8 cellular contexts compared by ENCODE assay signal in the genomic region with DNA sequence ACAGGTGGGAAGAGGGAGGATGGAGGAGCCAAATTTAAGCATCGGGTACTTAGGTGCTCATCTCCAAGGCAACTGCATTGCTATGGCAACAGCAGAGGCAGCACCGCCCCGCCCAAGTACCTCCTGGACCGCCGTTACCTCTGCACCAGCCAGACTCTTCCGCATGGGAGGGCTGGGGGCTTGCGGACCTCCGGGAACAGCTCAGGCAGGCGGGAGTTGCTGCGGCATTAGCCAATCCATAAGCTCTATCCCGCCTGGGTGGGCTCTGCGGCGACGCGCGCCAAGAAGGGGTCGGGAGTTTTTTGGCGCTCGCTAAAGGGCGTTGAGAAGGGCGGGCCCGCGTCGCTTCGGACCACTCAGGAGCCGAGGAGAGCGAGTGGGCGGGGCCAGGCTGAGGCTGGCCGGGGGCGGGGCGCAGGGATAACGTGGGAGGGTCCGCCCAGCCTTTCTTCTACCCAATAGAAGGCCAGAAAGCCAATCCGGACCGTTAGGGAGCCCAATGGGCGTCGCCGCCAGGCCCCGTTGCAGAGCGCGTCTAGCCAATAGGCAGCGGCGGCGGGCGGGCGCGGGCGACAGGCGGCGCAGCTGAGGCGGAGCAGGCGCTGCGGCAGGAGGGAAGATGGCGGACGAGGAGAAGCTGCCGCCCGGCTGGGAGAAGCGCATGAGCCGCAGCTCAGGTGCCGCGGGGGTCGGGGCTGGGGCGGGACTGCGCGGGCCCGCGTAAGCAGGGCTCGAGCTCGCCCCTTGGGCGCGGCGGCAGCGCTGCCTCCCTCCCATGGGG. TPM values are rescaled to one million over a fixed set of nuclear protein-coding genes. Genes with fewer than 3 reads are reported as not detected.
DNase-seq lines count a peak whose midpoint lies in the region; ATAC-seq and TF ChIP-seq lines count a peak whose summit lies in the region.

A gene (plus strand): TSS at position 593 of the 781 bp plus-strand sequence. CDS start 27 bp downstream, at position 620.

- H3K9me3 ChIP-seq in right atrium auricular region (no peaks in the 10 kb centered on the region), uterus (no peaks in the 10 kb centered on the region)

- H3K27ac ChIP-seq in right atrium auricular region (peak within 1 kb of the TSS; percentile 66 to 82), uterus (peak within 1 kb of the TSS; percentile 51 to 81)

- TF ChIP-seq CTCF in right atrium auricular region (IDR thresholded peaks at IDR 0.05): peak; percentile 51 to 75
- TF ChIP-seq CTCF in uterus (IDR thresholded peaks at IDR 0.05): peak; percentile 42 to 88 (median 80)

- intact Hi-C loops in T-helper 2 cell treated with Interferon-gamma antibody and Interleukin-4, amounts not matched to agents 100 ng/mL and 5 ng/mL, for 36 hours (cut with micrococcal nuclease): loop anchor here (1.0 kb wide), 3 partner anchors 8 to 44 kb away; a partner anchor contains a TSS
- intact Hi-C loops in uterus (cut with DNase I; ENCODE audit: low total_unique reads): no loop called here

- H3K27me3 ChIP-seq in right atrium auricular region: no peaks in the 10 kb centered on the region
- no peaks in the 10 kb centered on the region for H3K27me3 ChIP-seq in uterus

- ATAC-seq in GM18499 (IDR thresholded peaks at IDR 0.05; ENCODE audit: insufficient read depth, unreplicated experiment) (peak; percentile 71), HG02943 (IDR thresholded peaks at IDR 0.05; ENCODE audit: low read depth, unreplicated experiment) (peak; percentile 93)

- H3K4me3 ChIP-seq in right atrium auricular region (peak within 1 kb of the TSS; percentile 98 to 99), uterus (peak within 1 kb of the TSS; percentile 79 to 97)

- DNase-seq in NCI-H187 treated with DMSO at 0.1 percent for 48 hours (lab: John Stamatoyannopoulos, UW) (peak; percentile 71), anterior cingulate cortex (lab: John Stamatoyannopoulos, UW) (peak; percentile 83 to 100 (median 97)), right atrium auricular region (ENCODE audit: low spot score) (peak; percentile 99), pulmonary artery endothelial cell (ENCODE audit: low read depth, low spot score) (peak; percentile 93), uterus (peak; percentile 99)

- peak in 1 of 2 donors; percentile 35 for TF ChIP-seq POLR2A in uterus (IDR thresholded peaks at IDR 0.05)

- H3K36me3 ChIP-seq in right atrium auricular region (peaks cover 12% of the 10 kb centered on the region), uterus (no peaks in the 10 kb centered on the region)

- peaks cover 0 to 15% of the 10 kb centered on the region in 2 donors for H3K4me1 ChIP-seq in right atrium auricular region
- peaks cover 0 to 6% of the 10 kb centered on the region in 2 donors for H3K4me1 ChIP-seq in uterus

RNA-seq across cellular contexts. Expression of the gene that starts here (rescaled TPM):
- total RNA-seq in T-helper 2 cell treated with Interferon-gamma antibody and Interleukin-4, amounts not matched to agents 100 ng/mL and 5 ng/mL, for 36 hours: 91.0 and 100 TPM in 2 replicates
- total RNA-seq in right atrium auricular region (100 to 1,000 TPM; 111 to 125 TPM), pulmonary artery endothelial cell (122 and 123 TPM in 2 replicates), uterus (10 to 100 TPM; 36.5 to 85.3 (median 56.9) TPM)

Comparison
In these comparisons a context has a peak if more than half of its experiments do, and no peak if none do; other contexts are left out.
1. Peak in every context shown above with its lines: DNase-seq, ATAC-seq, H3K4me3 ChIP-seq and H3K27ac ChIP-seq.